In genomic region chr2:168432565-168433186, GRCh38 we compare ENCODE assay signal across 1 cellular context.
TF ChIP-seq lines count a peak whose summit lies in the region.

No MANE protein-coding gene starts in this region.

TF ChIP-seq in GM12878, 131 proteins besides CTCF, POLR2A, EP300 and RAD21 (continued from another document):
- TF ChIP-seq TCF7 (IDR thresholded peaks at IDR 0.05; ENCODE audit: borderline replicate concordance) (peak; percentile 76), PML (IDR thresholded peaks at IDR 0.05; ENCODE audit: low read length) (peak; percentile 32; the same call in 1 of the 2 replicates), RUNX3 (IDR thresholded peaks at IDR 0.05; ENCODE audit: low read length) (peak; percentile 81), ZBTB4 (CRISPR knock-in tag; IDR thresholded peaks at IDR 0.05) (no peak), NFIC (IDR thresholded peaks at IDR 0.05; ENCODE audit: low read depth, low read length) (peak; percentile 59), TBL1XR1 (IDR thresholded peaks at IDR 0.05; ENCODE audit: low read depth, low read length) (no peak), CREB1 (IDR thresholded peaks at IDR 0.05; ENCODE audit: low read depth) (0 out of 2 replicates have a peak, but pooled peaks have one; percentile 33)
